15 cellular contexts compared by ENCODE assay signal in the genomic region with DNA sequence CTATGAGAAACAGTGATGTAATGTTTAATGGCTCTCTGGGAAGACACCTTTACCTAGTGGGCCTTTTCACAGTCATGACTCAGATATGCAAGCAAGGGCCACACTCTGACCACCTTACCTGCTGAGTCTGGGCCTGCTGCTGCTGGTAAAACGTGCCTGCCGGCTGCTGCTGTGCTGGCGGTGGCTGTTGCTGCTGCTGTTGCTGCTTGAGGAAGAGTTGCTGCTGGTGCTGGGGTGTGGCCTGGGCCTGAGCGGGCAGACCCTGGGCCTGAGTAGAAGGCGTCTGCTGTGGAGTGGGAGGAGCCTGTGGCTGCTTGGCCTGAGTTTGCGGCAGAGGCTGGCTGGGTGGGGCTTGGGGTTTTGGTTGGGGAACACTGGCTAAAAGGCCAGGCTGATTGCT.
A peak's percentile ranks its signal among the peaks of the same experiment; 100 is the strongest.
DNase-seq lines count a peak whose midpoint lies in the region; ATAC-seq and TF ChIP-seq lines count a peak whose summit lies in the region.
"Had no signal": no experiment of that assay in that cellular context is flagged by ENCODE, and none has a peak within 500 bp of the region (broad histone marks: within the 10 kb centered on the region; RNA-seq: fewer than 3 reads in every experiment).

No MANE protein-coding gene starts in this region.

- H3K4me1 Mint-ChIP-seq in immature natural killer cell, result peaks cover 13 to 20% of the 10 kb centered on the region in 2 donors

- no peaks in the 10 kb centered on the region for H3K9me3 Mint-ChIP-seq in activated naive CD4-positive, alpha-beta T cell treated with anti-CD3 and anti-CD28 coated beads, Interleukin-2, amount 50 U/mL, for 72 hours
- H3K9me3 Mint-ChIP-seq in immature natural killer cell, result no peaks in the 10 kb centered on the region
- H3K9me3 Mint-ChIP-seq: T-cell had no signal

- peak overlapping the region; percentile 3 to 56 for H3K27ac Mint-ChIP-seq in activated naive CD4-positive, alpha-beta T cell treated with anti-CD3 and anti-CD28 coated beads, Interleukin-2, amount 50 U/mL, for 72 hours
- peak overlapping the region; percentile 41 to 83 (median 68) for H3K27ac Mint-ChIP-seq in immature natural killer cell

- H3K27ac ChIP-seq in right atrium auricular region (no peak overlapping the region), transverse colon (peak overlapping the region in 1 of 4 donors; percentile 4)

- peak overlapping the region in 1 of 5 donors; percentile 7 for H3K4me3 Mint-ChIP-seq in immature natural killer cell
- H3K4me3 Mint-ChIP-seq: T-cell had no signal

- H3K36me3 Mint-ChIP-seq in activated naive CD4-positive, alpha-beta T cell treated with anti-CD3 and anti-CD28 coated beads, Interleukin-2, amount 50 U/mL, for 72 hours, result peaks cover 30 to 36% of the 10 kb centered on the region in 2 donors
- peaks cover 25 to 54% (median 38%) of the 10 kb centered on the region in 3 donors for H3K36me3 Mint-ChIP-seq in immature natural killer cell

- H3K36me3 ChIP-seq in right atrium auricular region (peaks cover 73% of the 10 kb centered on the region), transverse colon (peaks cover 0 to 26% (median 13%) of the 10 kb centered on the region in 4 donors)

- TF ChIP-seq CTCF in right atrium auricular region (IDR thresholded peaks at IDR 0.05), result no peak
- TF ChIP-seq CTCF in transverse colon (IDR thresholded peaks at IDR 0.05), result no peak

- intact Hi-C loops in Right ventricle myocardium superior (cut with DNase I) (no loop called here), transverse colon (cut with DNase I; ENCODE audit: low total_unique reads) (no loop called here)

- H3K4me3 ChIP-seq in right atrium auricular region (no peak overlapping the region), transverse colon (no peak overlapping the region)

- H3K4me1 ChIP-seq in right atrium auricular region (peaks cover 0 to 8% of the 10 kb centered on the region in 2 donors), transverse colon (no peaks in the 10 kb centered on the region)

- DNase-seq in Right ventricle myocardium superior (peak; percentile 53), right atrium auricular region (ENCODE audit: low spot score) (no peak), immature natural killer cell (peak; percentile 7 to 18 (median 15)), transverse colon (peak; percentile 43), hepatic stellate cell (ENCODE audit: low spot score) (no peak)
- no peak for DNase-seq in activated naive CD4-positive, alpha-beta T cell treated with anti-CD3 and anti-CD28 coated beads, Interleukin-2, amount 50 U/mL, for 72 hours (ENCODE audit: low spot score in 2 of 2)
- DNase-seq: activated CD4-positive, alpha-beta T cell treated with anti-CD3 and anti-CD28 coated beads, Interleukin-2, amount 50 U/mL, for 4 hours; DMS79; foreskin melanocyte; GOT3; NCI-H226; nucleus accumbens; T-cell had no signal

- in situ Hi-C loops in transverse colon (cut with MboI; ENCODE audit: low pct_ligation_motif_present in 1 of 4, low pct_unique_long_range_greater_than_20kb in 1 of 4, low sequenced_read_pairs in 3 of 4), result no loop called here

- H3K27me3 Mint-ChIP-seq in immature natural killer cell (ENCODE audit: low read depth in 3 of 3), result peaks cover 0 to 3% (median 1%) of the 10 kb centered on the region in 3 donors
- H3K27me3 Mint-ChIP-seq: T-cell had no signal

- TF ChIP-seq EP300 in transverse colon (IDR thresholded peaks at IDR 0.05; ENCODE audit: low read depth), result no peak

- WGBS in transverse colon (ENCODE audit: low coverage in 1 of 2), 2 donors, result 61% methylated on average over 6 of the region's 6 CpGs; no CpG with 5 or more reads in 1 of the 2 donors

- no peaks in the 10 kb centered on the region for H3K27me3 ChIP-seq in right atrium auricular region
- H3K27me3 ChIP-seq in transverse colon, result no peaks in the 10 kb centered on the region

- no peaks in the 10 kb centered on the region for H3K9me3 ChIP-seq in right atrium auricular region
- H3K9me3 ChIP-seq in transverse colon, result no peaks in the 10 kb centered on the region

- ATAC-seq in Right ventricle myocardium superior (ENCODE audit: poor library complexity) (peak; percentile 39), HG02678 (IDR thresholded peaks at IDR 0.05; ENCODE audit: unreplicated experiment) (no peak), HG03039 (IDR thresholded peaks at IDR 0.05; ENCODE audit: unreplicated experiment) (no peak)
- ATAC-seq in activated naive CD4-positive, alpha-beta T cell treated with anti-CD3 and anti-CD28 coated beads, Interleukin-2, amount 50 U/mL, for 72 hours, result peak; percentile 16 to 24
- ATAC-seq: T-cell had no signal

- no peak for TF ChIP-seq POLR2A in transverse colon (IDR thresholded peaks at IDR 0.05)

Comparison
In these comparisons a context has a peak if more than half of its experiments do, and no peak if none do; other contexts are left out.
1. DNase-seq: peak in Right ventricle myocardium superior (single experiment), immature natural killer cell (3 of 3) and transverse colon (single experiment); none in right atrium auricular region (single experiment), activated naive CD4-positive, alpha-beta T cell treated with anti-CD3 and anti-CD28 coated beads, Interleukin-2, amount 50 U/mL, for 72 hours (0 of 2) and hepatic stellate cell (single experiment).
2. ATAC-seq: peak in Right ventricle myocardium superior (single experiment) and activated naive CD4-positive, alpha-beta T cell treated with anti-CD3 and anti-CD28 coated beads, Interleukin-2, amount 50 U/mL, for 72 hours (2 of 2); none in HG02678 (single experiment) and HG03039 (single experiment).